ENCODE assay signal across 8 cellular contexts in the genomic region with DNA sequence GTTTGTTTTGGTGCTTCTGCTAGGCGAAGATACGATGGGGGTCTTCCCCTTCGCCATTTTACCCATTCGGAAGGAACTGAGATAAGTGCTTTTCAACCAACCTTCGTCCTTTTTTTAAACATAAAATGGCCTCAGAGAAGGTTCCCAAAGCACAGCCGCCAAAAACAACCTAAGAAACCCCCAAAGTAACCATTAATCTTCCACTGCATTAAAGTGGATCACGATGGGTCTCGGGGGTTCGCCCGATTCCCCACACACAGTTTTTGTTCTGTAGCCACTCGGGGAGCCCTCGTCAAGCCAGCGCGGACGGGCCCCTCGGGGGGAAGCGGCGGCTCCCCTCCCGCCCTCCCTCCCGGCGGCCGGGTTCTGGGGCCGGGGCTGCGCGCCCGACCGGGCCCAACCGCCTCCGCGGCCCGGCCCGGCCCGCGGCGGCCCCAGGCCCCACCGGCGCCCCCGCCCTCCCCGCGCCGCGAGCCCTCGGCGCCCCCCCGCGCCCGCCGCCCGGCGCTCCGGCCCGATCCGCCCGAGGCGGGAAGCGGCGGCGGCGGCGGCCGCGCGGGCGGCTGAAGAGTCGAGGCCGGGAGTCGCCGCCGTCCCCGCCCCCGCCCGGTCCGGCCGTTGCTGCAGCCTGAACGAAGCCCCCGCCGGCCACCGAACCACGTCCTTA. TPM values are rescaled to one million over a fixed set of nuclear protein-coding genes. Genes with fewer than 3 reads are reported as not detected.
DNase-seq lines count a peak whose midpoint lies in the region; TF ChIP-seq lines count a peak whose summit lies in the region.

No MANE protein-coding gene starts in this region.

- no peaks in the 10 kb centered on the region for H3K36me3 Mint-ChIP-seq in glutamatergic neuron (ENCODE audit: unreplicated experiment)

- TF ChIP-seq POLR2A in Peyer's patch (IDR thresholded peaks at IDR 0.05): no peak
- no peak for TF ChIP-seq POLR2A in ovary (IDR thresholded peaks at IDR 0.05)

- peaks cover 16% of the 10 kb centered on the region for H3K27me3 Mint-ChIP-seq in glutamatergic neuron (ENCODE audit: unreplicated experiment)

- H3K4me3 Mint-ChIP-seq in glutamatergic neuron (ENCODE audit: unreplicated experiment): peak overlapping the region; percentile 98

- TF ChIP-seq CTCF in AG10803 (conservative IDR thresholded peaks at IDR 0.05; ENCODE audit: low read length) (no peak), Peyer's patch (IDR thresholded peaks at IDR 0.05) (no peak), glutamatergic neuron (IDR thresholded peaks at IDR 0.05; ENCODE audit: partially characterized antibody, unreplicated experiment) (no peak), ovary (IDR thresholded peaks at IDR 0.05) (no peak)

- H3K9me3 ChIP-seq in Peyer's patch (no peaks in the 10 kb centered on the region), ovary (no peaks in the 10 kb centered on the region)

- H3K4me1 ChIP-seq in Peyer's patch (peaks cover 0 to 25% (median 0%) of the 10 kb centered on the region in 4 donors), ovary (ENCODE audit: insufficient read depth) (peaks cover 6% of the 10 kb centered on the region)

- DNase-seq in AG10803 (ENCODE audit: low read depth) (peak; percentile 30), H7 (peak; percentile 68), Peyer's patch (peak in 2 of 3 donors; percentile 59 to 63), glutamatergic neuron (peak; percentile 54), ovary (peak; percentile 32 to 68 (median 65)), SHP77 treated with DMSO at 0.1 percent for 48 hours (lab: John Stamatoyannopoulos, UW) (no peak), GDM1 (lab: John Stamatoyannopoulos, UW) (no peak)
- peak; percentile 49 for DNase-seq in activated naive CD4-positive, alpha-beta T cell treated with Interleukin-2 at 50 U/mL for 16 hours

- no peaks in the 10 kb centered on the region for H3K27me3 ChIP-seq in H7 (ENCODE audit: control insufficient read depth, insufficient read depth, low read length)
- no peaks in the 10 kb centered on the region for H3K27me3 ChIP-seq in Peyer's patch
- no peaks in the 10 kb centered on the region for H3K27me3 ChIP-seq in ovary

- peaks cover 15% of the 10 kb centered on the region for H3K4me1 Mint-ChIP-seq in glutamatergic neuron (ENCODE audit: low read depth, unreplicated experiment)

- H3K4me3 ChIP-seq in AG10803 (ENCODE audit: low read length): peak overlapping the region; percentile 81
- peak overlapping the region; percentile 85 for H3K4me3 ChIP-seq in H7 (ENCODE audit: insufficient read depth, low read depth, low read length)
- H3K4me3 ChIP-seq in Peyer's patch: peak overlapping the region; percentile 66 to 88 (median 78)
- peak overlapping the region; percentile 89 for H3K4me3 ChIP-seq in ovary

- no peak for TF ChIP-seq EP300 in ovary (IDR thresholded peaks at IDR 0.05)

- peaks cover 5% of the 10 kb centered on the region for H3K36me3 ChIP-seq in H7 (replicated peaks; ENCODE audit: control insufficient read depth, insufficient read depth, low read length)
- peaks cover 0 to 14% (median 0%) of the 10 kb centered on the region in 3 donors for H3K36me3 ChIP-seq in Peyer's patch
- no peaks in the 10 kb centered on the region for H3K36me3 ChIP-seq in ovary

- intact Hi-C loops in ovary (cut with DNase I): loop anchor here in 1 of 4 donors (5.0 kb wide), 1 partner anchor 48 kb away; no protein-coding TSS in a partner anchor

- peaks cover 19% of the 10 kb centered on the region for H3K9me3 Mint-ChIP-seq in glutamatergic neuron (ENCODE audit: unreplicated experiment)

- H3K27ac ChIP-seq in Peyer's patch (peak overlapping the region; percentile 92 to 99 (median 96)), ovary (peak overlapping the region; percentile 94 to 95)

- peak overlapping the region; percentile 98 for H3K27ac Mint-ChIP-seq in glutamatergic neuron (ENCODE audit: unreplicated experiment)

- WGBS in ovary, 3 donors: 0 to 2% (median 1%) methylated on average over 40 to 67 of the region's 79 CpGs

RNA-seq across cellular contexts. Expression of gene GTF2A1, which starts 0.8 kb away (rescaled TPM):
- 25.8 and 29.6 TPM in 2 replicates for total RNA-seq in H7 (2014; rRNA removed; shearing (Covaris generic))
- total RNA-seq in Peyer's patch (10 to 100 TPM; 12.5 to 28.9 (median 18.6) TPM), glutamatergic neuron (ENCODE audit: unreplicated experiment) (62.3 TPM), ovary (10 to 100 TPM; 13.1 to 38.4 (median 27.9) TPM)
- 10 to 100 TPM; 10.1 to 21.5 TPM for polyA plus RNA-seq in ovary

Comparison
In these comparisons a context has a peak if more than half of its experiments do, and no peak if none do; other contexts are left out.
1. DNase-seq: peak in AG10803 (single experiment), H7 (single experiment), Peyer's patch (2 of 3), activated naive CD4-positive, alpha-beta T cell treated with Interleukin-2 at 50 U/mL for 16 hours (single experiment), glutamatergic neuron (single experiment) and ovary (5 of 5); none in SHP77 treated with DMSO at 0.1 percent for 48 hours (single experiment) and GDM1 (single experiment).
2. Peak in every context shown above with its lines, with median percentiles within 50 percentile points of each other: H3K4me3 ChIP-seq.